In the genomic region with DNA sequence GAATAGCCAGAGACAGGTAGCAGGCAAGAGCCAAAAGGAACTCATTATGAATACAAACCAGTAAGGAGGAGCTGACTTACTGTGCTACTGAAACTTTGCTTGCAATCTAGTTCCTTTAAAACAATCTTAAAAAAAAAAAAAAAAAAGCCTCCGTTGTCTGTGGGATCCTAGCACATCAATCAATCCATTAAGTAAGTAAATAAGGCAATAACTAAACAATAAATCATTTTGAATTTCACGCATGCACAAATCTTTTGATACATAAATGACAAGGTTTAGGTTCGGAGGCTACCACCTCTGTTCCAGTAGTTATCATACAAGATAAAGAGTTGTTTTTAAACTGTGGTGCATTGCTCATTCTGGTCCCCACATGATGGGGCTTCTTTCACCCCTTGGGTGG, we compare ENCODE assay signal across 2 cellular contexts.
TF ChIP-seq lines count a peak whose summit lies in the region.

No MANE protein-coding gene starts in this region.

TF ChIP-seq in A549, 52 proteins besides CTCF, POLR2A, EP300 and RAD21:
- TF ChIP-seq CHD4 (IDR thresholded peaks at IDR 0.05; ENCODE audit: borderline replicate concordance) (no peak), ZSCAN20 (CRISPR knock-in tag; IDR thresholded peaks at IDR 0.05) (no peak)

TF ChIP-seq in H1, 55 proteins besides CTCF, POLR2A, EP300 and RAD21:
- TF ChIP-seq CREB1 (IDR thresholded peaks at IDR 0.05) (no peak), GABPA (IDR thresholded peaks at IDR 0.05; ENCODE audit: borderline replicate concordance, insufficient read depth, low read length) (no peak), JUN (IDR thresholded peaks at IDR 0.05; ENCODE audit: low read depth, low read length) (no peak), MAFK (IDR thresholded peaks at IDR 0.05; ENCODE audit: low read depth, low read length) (no peak), HDAC2 (IDR thresholded peaks at IDR 0.05; ENCODE audit: borderline replicate concordance in 1 of 2, low read depth in 2 of 2, low read length in 2 of 2) (no peak), CBX8 (IDR thresholded peaks at IDR 0.05; ENCODE audit: borderline replicate concordance, low read depth, low read length) (no peak), POU5F1 (IDR thresholded peaks at IDR 0.05; ENCODE audit: low read depth, low read length) (no peak), GTF2F1 (IDR thresholded peaks at IDR 0.05; ENCODE audit: borderline replicate concordance, low read depth, low read length) (no peak), ZNF274 (IDR thresholded peaks at IDR 0.05; ENCODE audit: borderline replicate concordance, extremely low read depth, low read length) (no peak), KDM4A (IDR thresholded peaks at IDR 0.05; ENCODE audit: low read depth, low read length, severe bottlenecking) (no peak), EZH2 (IDR thresholded peaks at IDR 0.05; ENCODE audit: low read depth, low read length, severe bottlenecking) (no peak), CTBP2 (IDR thresholded peaks at IDR 0.05; ENCODE audit: borderline replicate concordance, insufficient read depth, insufficient read length, low read length) (no peak), JUND (IDR thresholded peaks at IDR 0.05; ENCODE audit: low read length) (no peak), TAF7 (optimal IDR thresholded peaks at IDR 0.05; ENCODE audit: borderline replicate concordance, low read depth, low read length) (no peak)
- TF ChIP-seq, protein P1, sequence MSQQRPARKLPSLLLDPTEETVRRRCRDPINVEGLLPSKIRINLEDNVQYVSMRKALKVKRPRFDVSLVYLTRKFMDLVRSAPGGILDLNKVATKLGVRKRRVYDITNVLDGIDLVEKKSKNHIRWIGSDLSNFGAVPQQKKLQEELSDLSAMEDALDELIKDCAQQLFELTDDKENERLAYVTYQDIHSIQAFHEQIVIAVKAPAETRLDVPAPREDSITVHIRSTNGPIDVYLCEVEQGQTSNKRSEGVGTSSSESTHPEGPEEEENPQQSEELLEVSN (IDR thresholded peaks at IDR 0.05), result no peak
- TF ChIP-seq, protein P2, sequence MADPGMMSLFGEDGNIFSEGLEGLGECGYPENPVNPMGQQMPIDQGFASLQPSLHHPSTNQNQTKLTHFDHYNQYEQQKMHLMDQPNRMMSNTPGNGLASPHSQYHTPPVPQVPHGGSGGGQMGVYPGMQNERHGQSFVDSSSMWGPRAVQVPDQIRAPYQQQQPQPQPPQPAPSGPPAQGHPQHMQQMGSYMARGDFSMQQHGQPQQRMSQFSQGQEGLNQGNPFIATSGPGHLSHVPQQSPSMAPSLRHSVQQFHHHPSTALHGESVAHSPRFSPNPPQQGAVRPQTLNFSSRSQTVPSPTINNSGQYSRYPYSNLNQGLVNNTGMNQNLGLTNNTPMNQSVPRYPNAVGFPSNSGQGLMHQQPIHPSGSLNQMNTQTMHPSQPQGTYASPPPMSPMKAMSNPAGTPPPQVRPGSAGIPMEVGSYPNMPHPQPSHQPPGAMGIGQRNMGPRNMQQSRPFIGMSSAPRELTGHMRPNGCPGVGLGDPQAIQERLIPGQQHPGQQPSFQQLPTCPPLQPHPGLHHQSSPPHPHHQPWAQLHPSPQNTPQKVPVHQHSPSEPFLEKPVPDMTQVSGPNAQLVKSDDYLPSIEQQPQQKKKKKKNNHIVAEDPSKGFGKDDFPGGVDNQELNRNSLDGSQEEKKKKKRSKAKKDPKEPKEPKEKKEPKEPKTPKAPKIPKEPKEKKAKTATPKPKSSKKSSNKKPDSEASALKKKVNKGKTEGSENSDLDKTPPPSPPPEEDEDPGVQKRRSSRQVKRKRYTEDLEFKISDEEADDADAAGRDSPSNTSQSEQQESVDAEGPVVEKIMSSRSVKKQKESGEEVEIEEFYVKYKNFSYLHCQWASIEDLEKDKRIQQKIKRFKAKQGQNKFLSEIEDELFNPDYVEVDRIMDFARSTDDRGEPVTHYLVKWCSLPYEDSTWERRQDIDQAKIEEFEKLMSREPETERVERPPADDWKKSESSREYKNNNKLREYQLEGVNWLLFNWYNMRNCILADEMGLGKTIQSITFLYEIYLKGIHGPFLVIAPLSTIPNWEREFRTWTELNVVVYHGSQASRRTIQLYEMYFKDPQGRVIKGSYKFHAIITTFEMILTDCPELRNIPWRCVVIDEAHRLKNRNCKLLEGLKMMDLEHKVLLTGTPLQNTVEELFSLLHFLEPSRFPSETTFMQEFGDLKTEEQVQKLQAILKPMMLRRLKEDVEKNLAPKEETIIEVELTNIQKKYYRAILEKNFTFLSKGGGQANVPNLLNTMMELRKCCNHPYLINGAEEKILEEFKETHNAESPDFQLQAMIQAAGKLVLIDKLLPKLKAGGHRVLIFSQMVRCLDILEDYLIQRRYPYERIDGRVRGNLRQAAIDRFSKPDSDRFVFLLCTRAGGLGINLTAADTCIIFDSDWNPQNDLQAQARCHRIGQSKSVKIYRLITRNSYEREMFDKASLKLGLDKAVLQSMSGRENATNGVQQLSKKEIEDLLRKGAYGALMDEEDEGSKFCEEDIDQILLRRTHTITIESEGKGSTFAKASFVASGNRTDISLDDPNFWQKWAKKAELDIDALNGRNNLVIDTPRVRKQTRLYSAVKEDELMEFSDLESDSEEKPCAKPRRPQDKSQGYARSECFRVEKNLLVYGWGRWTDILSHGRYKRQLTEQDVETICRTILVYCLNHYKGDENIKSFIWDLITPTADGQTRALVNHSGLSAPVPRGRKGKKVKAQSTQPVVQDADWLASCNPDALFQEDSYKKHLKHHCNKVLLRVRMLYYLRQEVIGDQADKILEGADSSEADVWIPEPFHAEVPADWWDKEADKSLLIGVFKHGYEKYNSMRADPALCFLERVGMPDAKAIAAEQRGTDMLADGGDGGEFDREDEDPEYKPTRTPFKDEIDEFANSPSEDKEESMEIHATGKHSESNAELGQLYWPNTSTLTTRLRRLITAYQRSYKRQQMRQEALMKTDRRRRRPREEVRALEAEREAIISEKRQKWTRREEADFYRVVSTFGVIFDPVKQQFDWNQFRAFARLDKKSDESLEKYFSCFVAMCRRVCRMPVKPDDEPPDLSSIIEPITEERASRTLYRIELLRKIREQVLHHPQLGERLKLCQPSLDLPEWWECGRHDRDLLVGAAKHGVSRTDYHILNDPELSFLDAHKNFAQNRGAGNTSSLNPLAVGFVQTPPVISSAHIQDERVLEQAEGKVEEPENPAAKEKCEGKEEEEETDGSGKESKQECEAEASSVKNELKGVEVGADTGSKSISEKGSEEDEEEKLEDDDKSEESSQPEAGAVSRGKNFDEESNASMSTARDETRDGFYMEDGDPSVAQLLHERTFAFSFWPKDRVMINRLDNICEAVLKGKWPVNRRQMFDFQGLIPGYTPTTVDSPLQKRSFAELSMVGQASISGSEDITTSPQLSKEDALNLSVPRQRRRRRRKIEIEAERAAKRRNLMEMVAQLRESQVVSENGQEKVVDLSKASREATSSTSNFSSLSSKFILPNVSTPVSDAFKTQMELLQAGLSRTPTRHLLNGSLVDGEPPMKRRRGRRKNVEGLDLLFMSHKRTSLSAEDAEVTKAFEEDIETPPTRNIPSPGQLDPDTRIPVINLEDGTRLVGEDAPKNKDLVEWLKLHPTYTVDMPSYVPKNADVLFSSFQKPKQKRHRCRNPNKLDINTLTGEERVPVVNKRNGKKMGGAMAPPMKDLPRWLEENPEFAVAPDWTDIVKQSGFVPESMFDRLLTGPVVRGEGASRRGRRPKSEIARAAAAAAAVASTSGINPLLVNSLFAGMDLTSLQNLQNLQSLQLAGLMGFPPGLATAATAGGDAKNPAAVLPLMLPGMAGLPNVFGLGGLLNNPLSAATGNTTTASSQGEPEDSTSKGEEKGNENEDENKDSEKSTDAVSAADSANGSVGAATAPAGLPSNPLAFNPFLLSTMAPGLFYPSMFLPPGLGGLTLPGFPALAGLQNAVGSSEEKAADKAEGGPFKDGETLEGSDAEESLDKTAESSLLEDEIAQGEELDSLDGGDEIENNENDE (IDR thresholded peaks at IDR 0.05; ENCODE audit: insufficient replicate concordance, low read length), result no peak
